Comparison of ENCODE assay signal across 25 cellular contexts in genomic region chr16:88341551-88342290, GRCh38.
"Had no signal": no experiment of that assay in that cellular context is flagged by ENCODE, and none has a peak within 500 bp of the region (broad histone marks: within the 10 kb centered on the region; RNA-seq: fewer than 3 reads in every experiment).

No MANE protein-coding gene starts in this region.

- H3K36me3 ChIP-seq: colonic mucosa, gastroesophageal sphincter, pancreas, prostate gland, stomach, thyroid gland, upper lobe of left lung, vagina had no signal

- FAIRE-seq: bronchial epithelial cell, pancreas had no signal

- H3K27ac ChIP-seq: colonic mucosa, dorsolateral prefrontal cortex, gastroesophageal sphincter, hepatocyte, pancreas, prostate gland, stomach, thyroid gland, upper lobe of left lung, vagina had no signal

- H3K4me1 ChIP-seq: colonic mucosa, gastroesophageal sphincter, pancreas, prostate gland, stomach, thyroid gland, upper lobe of left lung had no signal

- H3K27ac Mint-ChIP-seq: activated B cell treated with CpG ODN at 0.5 μM for 24 hours; activated CD8-positive, alpha-beta memory T cell treated with anti-CD3 and anti-CD28 coated beads, Interleukin-2, amount 10 ng/mL, durations not matched to agents 7 days and 5 days; activated CD8-positive, alpha-beta T cell treated with anti-CD3 and anti-CD28 coated beads, Interleukin-2, amount 10 ng/mL, durations not matched to agents 7 days and 5 days; activated naive CD4-positive, alpha-beta T cell treated with anti-CD3 and anti-CD28 coated beads, Interleukin-2, amount 50 U/mL, for 72 hours; activated T-cell treated with anti-CD3 and anti-CD28 coated beads, Interleukin-2, amount 50 U/mL, for 72 hours; naive B cell; nephron progenitor cell; stimulated activated naive B cell treated with anti-CD40 and anti-IgM and Interleukin-4, amounts not matched to agents 10 μg/mL and 1 μg/mL and 100 μg/mL, for 72 hours had no signal

- H3K4me1 Mint-ChIP-seq: activated B cell treated with CpG ODN at 0.5 μM for 24 hours; activated CD8-positive, alpha-beta memory T cell treated with anti-CD3 and anti-CD28 coated beads, Interleukin-2, amount 10 ng/mL, durations not matched to agents 7 days and 5 days; naive B cell; nephron progenitor cell; stimulated activated naive B cell treated with anti-CD40 and anti-IgM and Interleukin-4, amounts not matched to agents 10 μg/mL and 1 μg/mL and 100 μg/mL, for 72 hours had no signal

- H3K9me3 ChIP-seq: colonic mucosa, pancreas, prostate gland, thyroid gland, vagina had no signal

- H3K4me3 ChIP-seq: colonic mucosa, dorsolateral prefrontal cortex, gastroesophageal sphincter, hepatocyte, pancreas, prostate gland, stomach, thyroid gland, upper lobe of left lung, vagina had no signal

- DNase-seq: activated B cell treated with CpG ODN at 0.5 μM for 24 hours; activated CD4-positive, alpha-beta T cell treated with anti-CD3 and anti-CD28 coated beads, Interleukin-2, amount 50 U/mL, for 1 hour; activated CD8-positive, alpha-beta memory T cell treated with anti-CD3 and anti-CD28 coated beads, Interleukin-2, amount 10 ng/mL, durations not matched to agents 7 days and 5 days; activated CD8-positive, alpha-beta T cell treated with anti-CD3 and anti-CD28 coated beads, Interleukin-2, amount 10 ng/mL, durations not matched to agents 7 days and 5 days; activated naive CD4-positive, alpha-beta T cell; activated T-cell treated with anti-CD3 and anti-CD28 coated beads, Interleukin-2, amount 50 U/mL, for 72 hours; colonic mucosa; dorsolateral prefrontal cortex; effector memory CD4-positive, alpha-beta T cell; naive B cell; nephron progenitor cell; stimulated activated CD4-positive, alpha-beta T cell treated with anti-CD3 and anti-CD28 coated beads, Interleukin-15, amount 100 ng/mL, for 24 hours; stimulated activated CD4-positive, alpha-beta T cell treated with anti-CD3 and anti-CD28 coated beads, Interleukin-2, amount 100 ng/mL, for 24 hours; stimulated activated naive B cell treated with anti-CD40 and anti-IgM and Interleukin-4, amounts not matched to agents 10 μg/mL and 1 μg/mL and 100 μg/mL, for 72 hours; stomach; thyroid gland had no signal

- H3K27me3 Mint-ChIP-seq: activated CD8-positive, alpha-beta memory T cell treated with anti-CD3 and anti-CD28 coated beads, Interleukin-2, amount 10 ng/mL, durations not matched to agents 7 days and 5 days had no signal

- H3K27me3 ChIP-seq: colonic mucosa, dorsolateral prefrontal cortex, hepatocyte, pancreas, thyroid gland, upper lobe of left lung, vagina had no signal

- H3K4me3 Mint-ChIP-seq: activated B cell treated with CpG ODN at 0.5 μM for 24 hours; activated CD8-positive, alpha-beta memory T cell treated with anti-CD3 and anti-CD28 coated beads, Interleukin-2, amount 10 ng/mL, durations not matched to agents 7 days and 5 days; activated CD8-positive, alpha-beta T cell treated with anti-CD3 and anti-CD28 coated beads, Interleukin-2, amount 10 ng/mL, durations not matched to agents 7 days and 5 days; activated T-cell treated with anti-CD3 and anti-CD28 coated beads, Interleukin-2, amount 50 U/mL, for 72 hours; naive B cell; nephron progenitor cell; stimulated activated naive B cell treated with anti-CD40 and anti-IgM and Interleukin-4, amounts not matched to agents 10 μg/mL and 1 μg/mL and 100 μg/mL, for 72 hours had no signal

- H3K9me3 Mint-ChIP-seq: activated naive CD4-positive, alpha-beta T cell treated with anti-CD3 and anti-CD28 coated beads, Interleukin-2, amount 50 U/mL, for 72 hours; activated T-cell treated with anti-CD3 and anti-CD28 coated beads, Interleukin-2, amount 50 U/mL, for 72 hours had no signal

- H3K36me3 Mint-ChIP-seq: activated CD8-positive, alpha-beta memory T cell treated with anti-CD3 and anti-CD28 coated beads, Interleukin-2, amount 10 ng/mL, durations not matched to agents 7 days and 5 days; activated naive CD4-positive, alpha-beta T cell treated with anti-CD3 and anti-CD28 coated beads, Interleukin-2, amount 50 U/mL, for 72 hours; stimulated activated naive B cell treated with anti-CD40 and anti-IgM and Interleukin-4, amounts not matched to agents 10 μg/mL and 1 μg/mL and 100 μg/mL, for 72 hours had no signal

- ATAC-seq: activated CD8-positive, alpha-beta memory T cell treated with anti-CD3 and anti-CD28 coated beads, Interleukin-2, amount 10 ng/mL, durations not matched to agents 7 days and 5 days; activated CD8-positive, alpha-beta T cell treated with anti-CD3 and anti-CD28 coated beads, Interleukin-2, amount 10 ng/mL, durations not matched to agents 7 days and 5 days; activated naive CD4-positive, alpha-beta T cell treated with anti-CD3 and anti-CD28 coated beads, Interleukin-2, amount 50 U/mL, for 72 hours; activated T-cell treated with anti-CD3 and anti-CD28 coated beads, Interleukin-2, amount 50 U/mL, for 72 hours; gastroesophageal sphincter; left lobe of liver; pancreas; stimulated activated naive B cell treated with anti-CD40 and anti-IgM and Interleukin-4, amounts not matched to agents 10 μg/mL and 1 μg/mL and 100 μg/mL, for 72 hours had no signal
